Comparison of ENCODE assay signal across 27 cellular contexts in the genomic region with DNA sequence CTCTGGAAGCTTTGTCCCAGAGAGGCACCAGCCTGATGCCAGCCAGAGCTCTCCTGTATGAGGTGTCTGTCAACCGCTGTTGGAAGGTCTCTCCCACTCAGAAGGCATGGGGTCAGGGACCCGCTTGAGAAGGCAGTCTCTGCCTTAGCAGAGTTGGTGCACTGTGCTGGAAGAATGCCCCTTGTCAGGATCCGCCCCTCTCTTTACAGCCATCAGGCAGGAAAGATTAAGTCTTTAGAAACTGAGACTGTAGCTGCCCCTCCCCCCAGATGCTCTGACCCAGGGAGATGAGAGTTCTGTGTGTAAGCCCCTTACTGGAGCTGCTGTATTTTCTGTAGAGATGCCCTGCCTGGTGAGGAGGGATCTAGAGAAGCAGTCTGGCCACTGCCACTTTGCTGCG.
"Had no signal": no experiment of that assay in that cellular context is flagged by ENCODE, and none has a peak within 500 bp of the region (broad histone marks: within the 10 kb centered on the region; RNA-seq: fewer than 3 reads in every experiment).

No MANE protein-coding gene starts in this region.

- ATAC-seq: heart right ventricle; left lobe of liver; natural killer cell; psoas muscle; right cardiac atrium; stimulated activated effector memory CD8-positive, alpha-beta T cell treated with anti-CD3 and anti-CD28 coated beads, Interleukin-12 subunit alpha, Interleukin-12 subunit beta, amount 100 ng/mL, for 72 hours had no signal

- H3K9me3 Mint-ChIP-seq: memory B cell had no signal

- DNase-seq: dermis blood vessel endothelial cell; effector memory CD4-positive, alpha-beta T cell; erythroblast; esophagus squamous epithelium; foreskin melanocyte; glutamatergic neuron; heart right ventricle; hippocampal formation; natural killer cell; nucleus accumbens; ovary; psoas muscle; right cardiac atrium; sigmoid colon; stimulated activated CD4-positive, alpha-beta T cell treated with anti-CD3 and anti-CD28 coated beads, Interleukin-2, amount 100 ng/mL, for 24 hours; stimulated activated CD4-positive, alpha-beta T cell treated with anti-CD3 and anti-CD28 coated beads, Interleukin-4, amount 100 ng/mL, for 24 hours; stimulated activated naive CD4-positive, alpha-beta T cell treated with Interleukin-2 at 50 U/mL for 16 hours; stomach; testis; tibial artery; upper lobe of left lung had no signal

- H3K4me3 Mint-ChIP-seq: memory B cell; natural killer cell; neural crest cell; stimulated activated effector memory CD8-positive, alpha-beta T cell treated with anti-CD3 and anti-CD28 coated beads, Interleukin-12 subunit alpha, Interleukin-12 subunit beta, amount 100 ng/mL, for 72 hours had no signal

- H3K9me3 ChIP-seq: esophagus squamous epithelium, ovary, psoas muscle, sigmoid colon, testis, tibial artery, upper lobe of left lung had no signal

- H3K27me3 Mint-ChIP-seq: memory B cell had no signal

- H3K36me3 Mint-ChIP-seq: memory B cell; stimulated activated effector memory CD8-positive, alpha-beta T cell treated with anti-CD3 and anti-CD28 coated beads, Interleukin-12 subunit alpha, Interleukin-12 subunit beta, amount 100 ng/mL, for 72 hours had no signal

- H3K27me3 ChIP-seq: esophagus squamous epithelium, heart right ventricle, ovary, sigmoid colon, stomach, testis, tibial artery, upper lobe of left lung had no signal

- H3K4me1 ChIP-seq: esophagus squamous epithelium, heart right ventricle, psoas muscle, sigmoid colon, stomach, testis, tibial artery, upper lobe of left lung had no signal

- H3K36me3 ChIP-seq: esophagus squamous epithelium, heart right ventricle, ovary, sigmoid colon, stomach, tibial artery, upper lobe of left lung had no signal

- H3K4me1 Mint-ChIP-seq: natural killer cell; neural crest cell; stimulated activated effector memory CD8-positive, alpha-beta T cell treated with anti-CD3 and anti-CD28 coated beads, Interleukin-12 subunit alpha, Interleukin-12 subunit beta, amount 100 ng/mL, for 72 hours had no signal

- H3K4me3 ChIP-seq: coronary artery, esophagus squamous epithelium, heart right ventricle, lung, ovary, psoas muscle, sigmoid colon, stomach, testis, tibial artery, upper lobe of left lung had no signal

- H3K27ac ChIP-seq: coronary artery, esophagus squamous epithelium, heart right ventricle, ovary, psoas muscle, sigmoid colon, stomach, testis, tibial artery, upper lobe of left lung had no signal

- H3K27ac Mint-ChIP-seq: memory B cell; natural killer cell; stimulated activated effector memory CD8-positive, alpha-beta T cell treated with anti-CD3 and anti-CD28 coated beads, Interleukin-12 subunit alpha, Interleukin-12 subunit beta, amount 100 ng/mL, for 72 hours had no signal
